ENCODE assay signal across 18 cellular contexts in genomic region chr6:33557376-33557775, GRCh38.
"Had no signal": no experiment of that assay in that cellular context is flagged by ENCODE, and none has a peak within 500 bp of the region (broad histone marks: within the 10 kb centered on the region; RNA-seq: fewer than 3 reads in every experiment).

No MANE protein-coding gene starts in this region.

- ATAC-seq: gastroesophageal sphincter; left lung; lower lobe of right lung; naive thymus-derived CD4-positive, alpha-beta T cell; psoas muscle; right lobe of liver; stimulated activated naive CD8-positive, alpha-beta T cell treated with anti-CD3 and anti-CD28 coated beads, Interleukin-15, Interleukin-2, amounts not matched to agents 100 U/mL and 50 U/mL, for 24 hours had no signal

- H3K4me1 ChIP-seq: esophagus muscularis mucosa, gastroesophageal sphincter, left lung, lower lobe of right lung, psoas muscle, right lobe of liver, suprapubic skin, thyroid gland had no signal

- H3K4me3 ChIP-seq: esophagus muscularis mucosa, gastroesophageal sphincter, left lung, lower lobe of right lung, psoas muscle, right lobe of liver, suprapubic skin, thyroid gland had no signal

- H3K27ac ChIP-seq: esophagus muscularis mucosa, gastroesophageal sphincter, left lung, lower lobe of right lung, neutrophil, psoas muscle, right lobe of liver, suprapubic skin, thyroid gland had no signal

- H3K27me3 ChIP-seq: esophagus muscularis mucosa, gastroesophageal sphincter, left lung, neutrophil, right lobe of liver, suprapubic skin, thyroid gland had no signal

- DNase-seq: effector memory CD4-positive, alpha-beta T cell; glutamatergic neuron; islet precursor cell; left lung; lower lobe of right lung; naive thymus-derived CD4-positive, alpha-beta T cell; nephron progenitor cell; psoas muscle; retina; right lobe of liver; stimulated activated CD4-positive, alpha-beta T cell treated with anti-CD3 and anti-CD28 coated beads, Interleukin-2, amount 100 ng/mL, for 24 hours; stimulated activated CD4-positive, alpha-beta T cell treated with anti-CD3 and anti-CD28 coated beads, Interleukin-4, amount 100 ng/mL, for 4 hours; stimulated activated naive CD8-positive, alpha-beta T cell treated with anti-CD3 and anti-CD28 coated beads, Interleukin-15, Interleukin-2, amounts not matched to agents 100 U/mL and 50 U/mL, for 24 hours; thyroid gland had no signal

- H3K9me3 ChIP-seq: esophagus muscularis mucosa, gastroesophageal sphincter, left lung, lower lobe of right lung, neutrophil, psoas muscle, right lobe of liver, suprapubic skin, thyroid gland had no signal

- H3K36me3 ChIP-seq: esophagus muscularis mucosa, gastroesophageal sphincter, left lung, lower lobe of right lung, neutrophil, right lobe of liver, suprapubic skin, thyroid gland had no signal
